Comparison of ENCODE assay signal across 8 cellular contexts in the genomic region with DNA sequence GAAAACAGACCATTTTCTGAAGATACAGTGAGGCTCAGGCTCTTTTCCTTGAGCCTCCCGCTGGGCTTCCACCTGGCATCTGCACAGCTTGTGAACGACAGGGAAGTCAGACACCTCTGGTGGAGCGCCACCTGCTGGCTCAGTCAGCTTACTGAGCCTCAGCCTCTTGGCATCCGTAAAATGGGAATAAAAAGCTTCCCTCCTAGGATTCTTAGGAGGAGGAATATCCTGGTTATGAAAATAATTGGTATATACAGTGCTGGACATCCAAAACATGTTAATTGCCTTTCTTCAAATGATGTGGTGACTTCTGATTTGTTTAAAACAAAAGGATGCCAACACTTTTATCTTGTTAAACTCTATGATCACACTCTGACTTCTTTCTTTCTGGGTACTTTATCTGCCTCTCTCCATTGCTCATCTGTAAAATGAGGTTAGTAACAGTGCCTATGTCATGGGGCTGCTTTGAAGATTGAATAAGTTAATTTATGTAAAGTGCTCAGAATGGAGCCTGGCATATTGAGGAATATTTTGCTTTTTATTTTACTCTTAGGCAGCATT.
DNase-seq lines count a peak whose midpoint lies in the region; ATAC-seq and TF ChIP-seq lines count a peak whose summit lies in the region.

No MANE protein-coding gene starts in this region.

- H3K4me3 Mint-ChIP-seq in neural progenitor cell, result no peak overlapping the region

- peak; percentile 74 for ATAC-seq in HG03439 (IDR thresholded peaks at IDR 0.05; ENCODE audit: unreplicated experiment)

- H3K36me3 ChIP-seq in BLaER1 treated with 17β-estradiol and CSF1 and Interleukin-3, amounts not matched to agents 10 nM and 100 nM, result no peaks in the 10 kb centered on the region
- H3K36me3 ChIP-seq in fibroblast of lung (ENCODE audit: control insufficient read depth, insufficient read depth, low read length), result no peaks in the 10 kb centered on the region
- no peaks in the 10 kb centered on the region for H3K36me3 ChIP-seq in neural progenitor cell
- peaks cover 14 to 57% (median 24%) of the 10 kb centered on the region in 3 donors for H3K36me3 ChIP-seq in tibial artery

- no peaks in the 10 kb centered on the region for H3K36me3 Mint-ChIP-seq in neural progenitor cell

- peaks cover 4% of the 10 kb centered on the region for H3K27me3 Mint-ChIP-seq in neural progenitor cell (ENCODE audit: insufficient read depth, low read depth)

- H3K9me3 ChIP-seq in BLaER1 treated with 17β-estradiol and CSF1 and Interleukin-3, amounts not matched to agents 10 nM and 100 nM (replicated peaks in 1 of 11), result no peaks in the 10 kb centered on the region
- H3K9me3 ChIP-seq in fibroblast of lung (ENCODE audit: control insufficient read depth, insufficient read depth, low read depth, low read length), result no peaks in the 10 kb centered on the region
- H3K9me3 ChIP-seq in neural progenitor cell (ENCODE audit: low read depth), result no peaks in the 10 kb centered on the region
- no peaks in the 10 kb centered on the region for H3K9me3 ChIP-seq in tibial artery

- H3K27me3 ChIP-seq in BLaER1 treated with 17β-estradiol and CSF1 and Interleukin-3, amounts not matched to agents 10 nM and 100 nM, result no peaks in the 10 kb centered on the region
- H3K27me3 ChIP-seq in fibroblast of lung (ENCODE audit: control insufficient read depth, insufficient read depth, low read length), result no peaks in the 10 kb centered on the region
- H3K27me3 ChIP-seq in neural progenitor cell, result no peaks in the 10 kb centered on the region
- no peaks in the 10 kb centered on the region for H3K27me3 ChIP-seq in tibial artery

- peak overlapping the region; percentile 21 to 65 (median 40); a peak in 18 of 22 replicates for H3K4me2 ChIP-seq in BLaER1 treated with 17β-estradiol and CSF1 and Interleukin-3, amounts not matched to agents 10 nM and 100 nM
- peak overlapping the region; percentile 8 for H3K4me2 ChIP-seq in fibroblast of lung (ENCODE audit: extremely low read depth, insufficient read depth, low read length)
- H3K4me2 ChIP-seq in neural progenitor cell, result no peak overlapping the region

- peaks cover 8% of the 10 kb centered on the region for H3F3A ChIP-seq in neural progenitor cell (ENCODE audit: low read depth)

- DNase-seq in GM19238 (ENCODE audit: insufficient read length, low spot score) (peak; percentile 28), NCI-H82 (lab: John Stamatoyannopoulos, UW) (peak; percentile 92), activated T-cell treated with anti-CD3 and anti-CD28 coated beads for 24 hours (ENCODE audit: low read depth) (peak; percentile 44), fibroblast of lung (ENCODE audit: low read depth in 2 of 2) (peak; percentile 66 to 78), neural progenitor cell (ENCODE audit: low spot score) (peak; percentile 92), tibial artery (peak; percentile 84 to 89)

- TF ChIP-seq CTCF in fibroblast of lung (conservative IDR thresholded peaks at IDR 0.05 in 1 of 2, IDR thresholded peaks at IDR 0.05 in 1 of 2; ENCODE audit: low read depth in 1 of 2, low read length in 2 of 2), result peak; percentile 78 to 85
- TF ChIP-seq CTCF in neural progenitor cell (IDR thresholded peaks at IDR 0.05), result peak; percentile 95
- peak; percentile 87 to 88 for TF ChIP-seq CTCF in tibial artery (IDR thresholded peaks at IDR 0.05)

- no peak overlapping the region for H3K9ac ChIP-seq in BLaER1 treated with 17β-estradiol and CSF1 and Interleukin-3, amounts not matched to agents 10 nM and 100 nM
- H3K9ac ChIP-seq in fibroblast of lung (ENCODE audit: insufficient read depth, low read length) (no peak overlapping the region), neural progenitor cell (no peak overlapping the region)

- H2AFZ ChIP-seq in fibroblast of lung (ENCODE audit: low read length), result no peak overlapping the region
- H2AFZ ChIP-seq in neural progenitor cell (replicated peaks), result no peak overlapping the region

- H3K4me3 ChIP-seq in BLaER1 treated with 17β-estradiol and CSF1 and Interleukin-3, amounts not matched to agents 10 nM and 100 nM, result no peak overlapping the region
- H3K4me3 ChIP-seq in fibroblast of lung (replicated peaks in 1 of 4; ENCODE audit: control extremely low read depth in 1 of 4, insufficient read depth in 1 of 4, low read depth in 3 of 4, low read length in 4 of 4), result no peak overlapping the region
- H3K4me3 ChIP-seq in neural progenitor cell, result no peak overlapping the region
- H3K4me3 ChIP-seq in tibial artery, result no peak overlapping the region

- H3K79me2 ChIP-seq in fibroblast of lung (ENCODE audit: control insufficient read depth, insufficient read depth, low read length) (no peaks in the 10 kb centered on the region), neural progenitor cell (ENCODE audit: low read depth) (no peaks in the 10 kb centered on the region)

- no peaks in the 10 kb centered on the region for H3K9me3 Mint-ChIP-seq in neural progenitor cell

- peaks cover 7 to 38% (median 11%) of the 10 kb centered on the region in 10 experiments; a peak in 15 of 20 replicates for H3K4me1 ChIP-seq in BLaER1 treated with 17β-estradiol and CSF1 and Interleukin-3, amounts not matched to agents 10 nM and 100 nM
- H3K4me1 ChIP-seq in fibroblast of lung (ENCODE audit: control insufficient read depth, extremely low read depth, insufficient read depth, low read length), result peaks cover 7% of the 10 kb centered on the region
- H3K4me1 ChIP-seq in neural progenitor cell, result peaks cover 9% of the 10 kb centered on the region
- H3K4me1 ChIP-seq in tibial artery, result peaks cover 0 to 10% (median 7%) of the 10 kb centered on the region in 4 donors

- no peaks in the 10 kb centered on the region for H4K20me1 ChIP-seq in BLaER1 treated with 17β-estradiol and CSF1 and Interleukin-3, amounts not matched to agents 10 nM and 100 nM
- H4K20me1 ChIP-seq in fibroblast of lung (ENCODE audit: control insufficient read depth, extremely low read depth, insufficient read depth, low read length) (no peaks in the 10 kb centered on the region), neural progenitor cell (ENCODE audit: low read depth) (no peaks in the 10 kb centered on the region)

- peaks cover 7% of the 10 kb centered on the region for H3K4me1 Mint-ChIP-seq in neural progenitor cell

- H3K27ac Mint-ChIP-seq in neural progenitor cell, result no peak overlapping the region

- H3K27ac ChIP-seq in BLaER1 treated with 17β-estradiol and CSF1 and Interleukin-3, amounts not matched to agents 10 nM and 100 nM, result no peak overlapping the region
- H3K27ac ChIP-seq in fibroblast of lung (ENCODE audit: insufficient read depth, low read length) (no peak overlapping the region), neural progenitor cell (no peak overlapping the region), tibial artery (no peak overlapping the region)

- intact Hi-C loops in tibial artery (cut with DNase I; ENCODE audit: low total_unique reads), result loop anchor here (2.0 to 10.0 kb wide), 2 partner anchors 138 to 144 kb away; a partner anchor contains a TSS

Comparison
In these comparisons a context has a peak if more than half of its experiments do, and no peak if none do; other contexts are left out.
1. DNase-seq: peak in every context shown above with its lines; median percentile 92 in NCI-H82; 92 in neural progenitor cell; 86 in tibial artery; 72 in fibroblast of lung; 44 in activated T-cell treated with anti-CD3 and anti-CD28 coated beads for 24 hours; 28 in GM19238.